8 cellular contexts compared by ENCODE assay signal in genomic region chr2:109736177-109736827, GRCh38. TPM values are rescaled to one million over a fixed set of nuclear protein-coding genes. Genes with fewer than 3 reads are reported as not detected.
DNase-seq lines count a peak whose midpoint lies in the region; ATAC-seq and TF ChIP-seq lines count a peak whose summit lies in the region.

No MANE protein-coding gene starts in this region.

- no TSS peak for BruUV-seq in Panc1 (replicated peaks; lab: Mats Ljungman, UMichigan)

- ATAC-seq in CD4-positive, CD25-positive, alpha-beta regulatory T cell (ENCODE audit: low read depth in 2 of 2), result no peak
- ATAC-seq in Panc1 (peak; percentile 94), lung (ENCODE audit: insufficient read depth, low FRiP score) (no peak), HG03378 (IDR thresholded peaks at IDR 0.05; ENCODE audit: unreplicated experiment) (no peak), HG02973 (IDR thresholded peaks at IDR 0.05; ENCODE audit: unreplicated experiment) (no peak), GM19455 (IDR thresholded peaks at IDR 0.05; ENCODE audit: unreplicated experiment) (no peak)

- peaks cover 2% of the 10 kb centered on the region for H3K27me3 ChIP-seq in CD4-positive, CD25-positive, alpha-beta regulatory T cell (ENCODE audit: control insufficient read depth, insufficient read depth, low read length)
- H3K27me3 ChIP-seq in Panc1 (ENCODE audit: control insufficient read depth, insufficient read depth, low read length), result no peaks in the 10 kb centered on the region
- H3K27me3 ChIP-seq in dorsolateral prefrontal cortex, result no peaks in the 10 kb centered on the region
- no peaks in the 10 kb centered on the region for H3K27me3 ChIP-seq in lung (ENCODE audit: control insufficient read depth, insufficient read depth)

- intact Hi-C loops in Panc1 (cut with micrococcal nuclease; ENCODE audit: unreplicated experiment) (loop anchor here (5.0 kb wide), 1 partner anchor 124 kb away; the partner anchor contains the start of genes SEPTIN10 and SOWAHC), dorsolateral prefrontal cortex (cut with DNase I) (no loop called here)

- H3K9me3 ChIP-seq in CD4-positive, CD25-positive, alpha-beta regulatory T cell (ENCODE audit: control insufficient read depth in 2 of 2, low read length in 2 of 2), result no peaks in the 10 kb centered on the region
- H3K9me3 ChIP-seq in Panc1 (ENCODE audit: control insufficient read depth, insufficient read depth, low read depth, low read length), result no peaks in the 10 kb centered on the region
- H3K9me3 ChIP-seq in lung (ENCODE audit: control insufficient read depth in 2 of 2, insufficient read depth in 1 of 2, low read length in 1 of 2), result no peaks in the 10 kb centered on the region

- CTCF ChIA-PET in Panc1 (lab: Charles Lee), result interaction anchor here (1.3 kb wide), 1 partner anchor 191 kb away, joined by 16 read pairs; no protein-coding TSS in a partner anchor

- TF ChIP-seq CTCF in HFFc6 (IDR thresholded peaks at IDR 0.05) (peak; percentile 89), Panc1 (IDR thresholded peaks at IDR 0.05) (peak; percentile 89), dorsolateral prefrontal cortex (IDR thresholded peaks at IDR 0.05 in 54 of 56, conservative IDR thresholded peaks at IDR 0.05 in 2 of 56; ENCODE audit: low read depth in 1 of 56, partially characterized antibody in 56 of 56) (peak; percentile 57 to 90 (median 80)), lung (IDR thresholded peaks at IDR 0.05; ENCODE audit: control extremely low read depth, extremely low read depth) (peak; percentile 46)

- H3K27me3 Mint-ChIP-seq in CD4-positive, CD25-positive, alpha-beta regulatory T cell, result peaks cover 12% of the 10 kb centered on the region
- peaks cover 5% of the 10 kb centered on the region for H3K27me3 Mint-ChIP-seq in HFFc6 (ENCODE audit: insufficient read depth)

- H3K36me3 ChIP-seq in CD4-positive, CD25-positive, alpha-beta regulatory T cell (ENCODE audit: control insufficient read depth, insufficient read depth, low read length), result no peaks in the 10 kb centered on the region
- no peaks in the 10 kb centered on the region for H3K36me3 ChIP-seq in Panc1 (ENCODE audit: control insufficient read depth, insufficient read depth, low read length)
- no peaks in the 10 kb centered on the region for H3K36me3 ChIP-seq in lung (ENCODE audit: control insufficient read depth in 2 of 2, insufficient read depth in 2 of 2, low read length in 2 of 2)

- in situ Hi-C loops in Panc1 (cut with HindIII; ENCODE audit: low pct_unique_long_range_greater_than_20kb, low sequenced_read_pairs), result no loop called here

- no peaks in the 10 kb centered on the region for H3K9me3 Mint-ChIP-seq in CD4-positive, CD25-positive, alpha-beta regulatory T cell
- no peaks in the 10 kb centered on the region for H3K9me3 Mint-ChIP-seq in HFFc6

- H3K4me3 ChIP-seq in CD4-positive, CD25-positive, alpha-beta regulatory T cell (ENCODE audit: low read depth, low read length), result no peak overlapping the region
- H3K4me3 ChIP-seq in Panc1 (ENCODE audit: low read depth in 2 of 2, low read length in 2 of 2) (0 out of 4 replicates have a peak overlapping the region, but pooled peaks of 1 of the 2 experiments have one; percentile 2), dorsolateral prefrontal cortex (no peak overlapping the region), lung (no peak overlapping the region)

- peak in 2 of 3 donors; percentile 11 to 26 for DNase-seq in CD4-positive, CD25-positive, alpha-beta regulatory T cell
- DNase-seq in HFFc6, result peak; percentile 59
- no peak for DNase-seq in Panc1 (ENCODE audit: low read depth, low spot score)
- DNase-seq in dorsolateral prefrontal cortex, result peak in 8 of 10 donors; percentile 15 to 78 (median 53)
- peak; percentile 58 for DNase-seq in lung (ENCODE audit: low spot score)

- no peaks in the 10 kb centered on the region for H3K36me3 Mint-ChIP-seq in CD4-positive, CD25-positive, alpha-beta regulatory T cell
- no peaks in the 10 kb centered on the region for H3K36me3 Mint-ChIP-seq in HFFc6 (ENCODE audit: low read depth)

- no peaks in the 10 kb centered on the region for H3K4me1 ChIP-seq in CD4-positive, CD25-positive, alpha-beta regulatory T cell (ENCODE audit: control insufficient read depth, insufficient read depth, low read length, poor library complexity, severe bottlenecking)
- H3K4me1 ChIP-seq in Panc1 (ENCODE audit: control insufficient read depth, insufficient read depth, low read length) (no peaks in the 10 kb centered on the region), lung (ENCODE audit: control insufficient read depth in 2 of 2, insufficient read depth in 2 of 2, low read length in 2 of 2) (no peaks in the 10 kb centered on the region)

- H3K27ac Mint-ChIP-seq in CD4-positive, CD25-positive, alpha-beta regulatory T cell, result no peak overlapping the region
- no peak overlapping the region for H3K27ac Mint-ChIP-seq in HFFc6

- no peak overlapping the region for H3K27ac ChIP-seq in CD4-positive, CD25-positive, alpha-beta regulatory T cell (ENCODE audit: insufficient read depth, low read length, poor library complexity, severe bottlenecking)
- H3K27ac ChIP-seq in Panc1 (ENCODE audit: low read length) (0 out of 2 replicates have a peak overlapping the region, but pooled peaks have one; percentile 14), dorsolateral prefrontal cortex (no peak overlapping the region), lung (ENCODE audit: low read depth in 1 of 2, low read length in 1 of 2) (no peak overlapping the region)

- POLR2A ChIA-PET in Panc1 (lab: Charles Lee), result no interaction called here

- H3K4me3 Mint-ChIP-seq in CD4-positive, CD25-positive, alpha-beta regulatory T cell, result no peak overlapping the region
- peak overlapping the region; percentile 44; the same call in 1 of the 2 replicates for H3K4me3 Mint-ChIP-seq in HFFc6

- WGBS in lung, 2 donors, result 55 to 63% methylated on average over 15 of the region's 15 CpGs

- H3K4me1 Mint-ChIP-seq in CD4-positive, CD25-positive, alpha-beta regulatory T cell, result no peaks in the 10 kb centered on the region
- H3K4me1 Mint-ChIP-seq in HFFc6 (ENCODE audit: low read depth), result peaks cover 8% of the 10 kb centered on the region

RNA-seq across cellular contexts. Expression of gene RGPD5, which starts 57.8 kb away (rescaled TPM):
- total RNA-seq in CD4-positive, CD25-positive, alpha-beta regulatory T cell, result 133 TPM
- polyA plus RNA-seq in CD4-positive, CD25-positive, alpha-beta regulatory T cell, result 1 to 10 TPM; 2.5 to 4.4 (median 3.2) TPM
- 10 to 100 TPM; 14.5 to 22.4 (median 17.4) TPM for total RNA-seq in HFFc6 (2021; fragmentation: NEBNext Ultra II Directional; extraction: Animal tissue kit (Norgen Biotek cat#: 25700))
- total RNA-seq in Panc1 (2021; ENCODE audit: unreplicated experiment) (97.9 TPM), dorsolateral prefrontal cortex (100 to 1,000 TPM in 105 of 120 experiments, 10 to 100 TPM in 15; 68.5 to 258 (median 143) TPM), lung (10 to 100 TPM; 44.6 to 82.0 TPM)
- 18.3 TPM for polyA plus RNA-seq in Panc1 (2012; ENCODE audit: insufficient read length)
- polyA plus RNA-seq in lung, result 10 to 100 TPM in 1 of 2 donors, 1 to 10 TPM in 1; 3.8 to 13.2 TPM
